Comparison of ENCODE assay signal across 35 cellular contexts in the genomic region with DNA sequence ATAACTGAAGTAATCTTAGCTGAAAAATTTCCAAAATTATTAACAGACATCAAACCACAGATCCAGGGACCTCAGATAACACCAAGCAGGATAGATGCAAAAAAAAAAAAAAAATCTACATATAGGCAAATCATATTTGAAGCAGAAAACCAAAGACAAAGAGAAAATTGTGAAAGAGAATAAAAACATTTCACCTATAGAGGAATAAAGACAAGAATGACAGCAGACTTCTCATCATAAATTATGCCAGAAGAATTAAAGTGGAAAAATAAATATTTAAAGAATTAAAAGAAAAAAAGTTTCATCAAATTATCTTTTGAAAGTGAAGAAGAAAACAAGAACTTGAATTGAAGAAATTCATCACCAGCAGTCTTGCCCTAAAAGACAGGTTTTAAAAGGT.
"Had no signal": no experiment of that assay in that cellular context is flagged by ENCODE, and none has a peak within 500 bp of the region (broad histone marks: within the 10 kb centered on the region; RNA-seq: fewer than 3 reads in every experiment).

No MANE protein-coding gene starts in this region.

- ATAC-seq: activated CD4-positive, alpha-beta T cell treated with anti-CD3 and anti-CD28 coated beads for 36 hours; activated CD8-positive, alpha-beta memory T cell treated with anti-CD3 and anti-CD28 coated beads, Interleukin-2, amount 10 ng/mL, durations not matched to agents 7 days and 5 days; activated CD8-positive, alpha-beta T cell treated with anti-CD3 and anti-CD28 coated beads, Interleukin-2, amount 10 ng/mL, durations not matched to agents 7 days and 5 days; activated naive CD4-positive, alpha-beta T cell treated with anti-CD3 and anti-CD28 coated beads, Interleukin-2, amount 50 U/mL, for 72 hours; activated T-cell treated with anti-CD3 and anti-CD28 coated beads, Interleukin-2, amount 50 U/mL, for 72 hours; gastroesophageal sphincter; heart right ventricle; T-helper 17 cell had no signal

- H3K4me1 ChIP-seq: colonic mucosa, esophagus squamous epithelium, gastroesophageal sphincter, heart right ventricle had no signal

- H3K27ac ChIP-seq: brain microvascular endothelial cell, colonic mucosa, epithelial cell of prostate, esophagus squamous epithelium, gastroesophageal sphincter, heart right ventricle, WERI-Rb-1 had no signal

- DNase-seq: activated CD4-positive, alpha-beta memory T cell treated with anti-CD3 and anti-CD28 coated beads for 36 hours; activated CD4-positive, alpha-beta T cell treated with anti-CD3 and anti-CD28 coated beads for 36 hours; activated CD4-positive, alpha-beta T cell treated with anti-CD3 and anti-CD28 coated beads, Interleukin-2, amount 10 ng/mL, durations not matched to agents 24 days and 14 days; activated CD4-positive, CD25-positive, alpha-beta regulatory T cell; activated CD4-positive, CD25-positive, alpha-beta regulatory T cell treated with anti-CD3 and anti-CD28 coated beads, Interleukin-2, amount 50 U/mL, for 72 hours; activated CD8-positive, alpha-beta memory T cell treated with anti-CD3 and anti-CD28 coated beads, Interleukin-2, amount 10 ng/mL, durations not matched to agents 7 days and 5 days; activated CD8-positive, alpha-beta memory T cell treated with anti-CD3 and anti-CD28 coated beads, Interleukin-2, amount 50 U/mL, for 4 hours; activated CD8-positive, alpha-beta T cell treated with anti-CD3 and anti-CD28 coated beads, Interleukin-2, amount 10 ng/mL, durations not matched to agents 7 days and 5 days; activated gamma-delta T cell; activated naive CD4-positive, alpha-beta T cell; activated naive CD4-positive, alpha-beta T cell treated with anti-CD3 and anti-CD28 coated beads, Interleukin-2, amount 10 ng/mL, durations not matched to agents 7 days and 5 days; activated naive CD8-positive, alpha-beta T cell treated with anti-CD3 and anti-CD28 coated beads, Interleukin-2, amount 10 ng/mL, durations not matched to agents 7 days and 5 days; activated T-cell treated with anti-CD3 and anti-CD28 coated beads, Interleukin-2, amount 50 U/mL, for 1 hour; activated T-cell treated with anti-CD3 and anti-CD28 coated beads, Interleukin-2, amount 50 U/mL, for 72 hours; amniotic stem cell; anterior cingulate cortex; brain microvascular endothelial cell; caudate nucleus; cerebellar nuclear complex; colonic mucosa; effector CD8-positive, alpha-beta T cell; esophagus squamous epithelium; foreskin melanocyte; heart right ventricle; T-helper 1 cell; T-helper 17 cell; T1000; WERI-Rb-1 had no signal

- FAIRE-seq: astrocyte, bronchial epithelial cell, endometrium, endothelial cell of umbilical vein had no signal

- H3K36me3 ChIP-seq: brain microvascular endothelial cell, colonic mucosa, esophagus squamous epithelium, gastroesophageal sphincter, heart right ventricle, WERI-Rb-1 had no signal

- H3K9me3 ChIP-seq: colonic mucosa had no signal

- H3K27me3 ChIP-seq: brain microvascular endothelial cell, colonic mucosa, esophagus squamous epithelium, gastroesophageal sphincter, heart right ventricle had no signal

- H3K4me3 ChIP-seq: colonic mucosa, esophagus squamous epithelium, gastroesophageal sphincter, heart right ventricle had no signal
